16 cellular contexts compared by ENCODE assay signal in the genomic region with DNA sequence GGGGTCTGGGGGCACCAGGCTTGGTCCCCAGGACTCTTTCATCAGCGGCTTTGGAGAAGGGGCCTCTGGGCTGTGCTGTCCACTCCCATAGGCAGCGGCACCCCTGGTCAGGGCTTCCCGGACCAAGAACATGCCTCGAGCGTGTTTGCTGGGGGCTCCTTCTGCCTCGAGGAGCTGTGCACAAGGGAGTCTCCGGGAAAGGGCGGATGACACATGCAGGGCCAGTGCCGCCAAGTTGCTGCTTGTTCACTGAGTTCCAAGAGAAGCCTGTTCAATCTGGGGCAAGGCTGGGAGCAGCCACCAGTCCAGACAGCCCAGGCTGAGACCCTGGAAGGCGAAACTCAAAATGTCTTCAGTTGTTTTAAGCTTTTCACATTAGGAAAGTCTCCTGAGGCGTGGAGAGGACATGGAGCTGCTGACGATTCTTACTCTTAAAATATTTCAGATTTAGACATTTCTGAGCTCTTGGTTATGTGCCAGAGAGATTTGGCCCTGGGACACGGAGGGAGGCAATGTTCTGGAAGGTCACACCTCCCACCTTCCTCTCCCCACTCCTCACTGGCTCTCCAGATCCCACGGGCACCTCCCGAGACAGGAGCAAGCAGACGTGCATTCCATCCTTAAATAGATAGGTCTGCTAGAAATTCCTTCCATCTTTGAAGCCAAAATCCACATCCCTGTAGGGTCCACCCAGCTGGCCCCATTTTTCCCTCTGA.
DNase-seq lines count a peak whose midpoint lies in the region; ATAC-seq, FAIRE-seq and TF ChIP-seq lines count a peak whose summit lies in the region.
"Had no signal": no experiment of that assay in that cellular context is flagged by ENCODE, and none has a peak within 500 bp of the region (broad histone marks: within the 10 kb centered on the region; RNA-seq: fewer than 3 reads in every experiment).

No MANE protein-coding gene starts in this region.

- peak; percentile 91 for DNase-seq in HPDE6-E6E7 (ENCODE audit: extremely low spot score)
- DNase-seq in choroid plexus epithelial cell (ENCODE audit: low read depth), result peak; percentile 44
- peak; percentile 80 for DNase-seq in right atrium auricular region (ENCODE audit: low spot score)
- no peak for DNase-seq in frontal cortex (ENCODE audit: low spot score in 2 of 2)
- DNase-seq in T-helper 1 cell, result no peak
- DNase-seq in NCI-H510A treated with DMSO at 0.1 percent for 48 hours (lab: John Stamatoyannopoulos, UW), result no peak
- DNase-seq: activated CD4-positive, alpha-beta T cell treated with anti-CD3 and anti-CD28 coated beads, Interleukin-2, amount 10 ng/mL, durations not matched to agents 24 days and 14 days; CD4-positive, CD25-positive, alpha-beta regulatory T cell; NCI-H2227 treated with DMSO at 0.1 percent for 48 hours; PC-9; T-helper 2 cell had no signal

- no peak for FAIRE-seq in frontal cortex (lab: Jason Lieb, UNC)
- FAIRE-seq: endometrium, G401.6 had no signal

- peaks cover 0 to 9% of the 10 kb centered on the region in 2 donors for H3K9me3 ChIP-seq in right atrium auricular region

- H3K4me3 ChIP-seq in choroid plexus epithelial cell (ENCODE audit: low read depth, low read length) (no peak overlapping the region), right atrium auricular region (no peak overlapping the region), skin epidermis (no peak overlapping the region)
- H3K4me3 ChIP-seq: PC-9 had no signal

- no peaks in the 10 kb centered on the region for H3K36me3 ChIP-seq in right atrium auricular region

- ATAC-seq in HG03135 (IDR thresholded peaks at IDR 0.05; ENCODE audit: unreplicated experiment), result no peak
- ATAC-seq: HCT116 had no signal

- TF ChIP-seq CTCF in choroid plexus epithelial cell (conservative IDR thresholded peaks at IDR 0.05; ENCODE audit: low read depth, low read length), result no peak
- no peak for TF ChIP-seq CTCF in right atrium auricular region (IDR thresholded peaks at IDR 0.05)

- H3K4me1 ChIP-seq in right atrium auricular region, result no peaks in the 10 kb centered on the region

- H3K27me3 ChIP-seq in right atrium auricular region, result no peaks in the 10 kb centered on the region

- no peak overlapping the region for H3K27ac ChIP-seq in right atrium auricular region
- H3K27ac ChIP-seq in skin epidermis, result peak overlapping the region in 15 of 21 experiments; percentile 22 to 83 (median 62)
- H3K27ac ChIP-seq: PC-9 had no signal

Comparison
In these comparisons a context has a peak if more than half of its experiments do, and no peak if none do; other contexts are left out.
1. DNase-seq: peak in HPDE6-E6E7 (single experiment), choroid plexus epithelial cell (single experiment) and right atrium auricular region (single experiment); none in frontal cortex (0 of 2), T-helper 1 cell (0 of 5) and NCI-H510A treated with DMSO at 0.1 percent for 48 hours (single experiment).
2. H3K27ac ChIP-seq: peak in skin epidermis (15 of 21); none in right atrium auricular region (0 of 2).